Comparison of ENCODE assay signal across 21 cellular contexts in the genomic region with DNA sequence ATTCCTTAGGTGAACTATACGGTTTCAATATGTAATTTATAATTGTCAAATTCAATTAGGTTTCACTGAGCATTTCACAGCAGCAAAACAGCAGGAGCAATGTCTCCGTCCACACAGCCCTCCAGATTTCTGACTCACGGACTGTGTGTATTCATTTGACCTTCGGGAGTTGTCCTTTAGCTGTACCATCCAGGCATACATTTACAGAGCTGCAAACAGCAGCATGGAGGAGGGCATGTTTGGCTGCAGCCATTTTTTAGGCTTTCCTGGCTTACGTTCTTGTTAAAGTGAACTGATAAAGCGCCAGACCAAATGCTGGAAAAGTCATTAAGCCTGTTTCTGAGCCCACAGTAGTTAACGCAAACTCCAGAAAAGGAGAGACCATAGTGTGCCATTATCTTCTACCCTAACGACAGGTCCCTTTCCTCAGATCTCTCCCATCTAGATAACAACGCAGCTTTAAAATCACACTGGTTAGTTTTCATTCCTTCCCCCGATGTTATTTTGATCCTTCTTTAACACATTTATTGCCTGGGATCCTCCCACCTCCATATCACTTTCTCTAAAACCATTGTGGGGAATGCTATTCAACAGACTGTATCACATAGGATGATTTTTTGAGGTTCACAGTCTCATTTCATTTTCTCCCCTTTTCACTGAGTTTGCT. TPM values are rescaled to one million over a fixed set of nuclear protein-coding genes. Genes with fewer than 3 reads are reported as not detected.
DNase-seq lines count a peak whose midpoint lies in the region; ATAC-seq, FAIRE-seq and TF ChIP-seq lines count a peak whose summit lies in the region.
"Had no signal": no experiment of that assay in that cellular context is flagged by ENCODE, and none has a peak within 500 bp of the region (broad histone marks: within the 10 kb centered on the region; RNA-seq: fewer than 3 reads in every experiment).

No MANE protein-coding gene starts in this region.

- dilution Hi-C loops in endothelial cell of umbilical vein (cut with MboI; ENCODE audit: extremely low pct_ligation_motif_present, low sequenced_read_pairs) = no loop called here

- no peak for FAIRE-seq in endothelial cell of umbilical vein (lab: Jason Lieb, UNC)
- FAIRE-seq: HTR-8/SVneo had no signal

- H3K9me3 ChIP-seq in endothelial cell of umbilical vein (replicated peaks; ENCODE audit: control insufficient read depth, insufficient read depth, low read length) = no peaks in the 10 kb centered on the region
- H3K9me3 ChIP-seq: HAP-1 had no signal

- in situ Hi-C loops in astrocyte of the spinal cord (cut with HindIII; ENCODE audit: low sequenced_read_pairs) = no loop called here

- DNase-seq in astrocyte of the spinal cord (ENCODE audit: low read depth, low spot score) (peak; percentile 46), endothelial cell of umbilical vein (ENCODE audit: low read depth, low spot score) (no peak), retina (peak; percentile 33), NCI-H1105 (lab: John Stamatoyannopoulos, UW) (no peak), medulla oblongata (ENCODE audit: extremely low spot score) (no peak), activated T-cell treated with anti-CD3 and anti-CD28 coated beads for 4 hours (no peak)
- DNase-seq: Calu3; CD4-positive, alpha-beta T cell; DMS53; NCI-H1105 treated with DMSO at 0.1 percent for 48 hours; NCI-H1694 treated with DMSO at 0.1 percent for 48 hours; NCI-H2107; NCI-H2227 treated with DMSO at 0.1 percent for 48 hours; NCI-H526 treated with DMSO at 0.1 percent for 48 hours; NK-92 treated with Interleukin-12 subunit alpha and Interleukin-12 subunit beta, amount 100 ng/mL, for 24 hours; SIG-M5 had no signal

- no peaks in the 10 kb centered on the region for H3K9me1 ChIP-seq in endothelial cell of umbilical vein (replicated peaks; ENCODE audit: control insufficient read depth, extremely low read depth, insufficient read depth, low read length)

- H3K4me2 ChIP-seq in endothelial cell of umbilical vein (ENCODE audit: insufficient read depth, low read length) = no peak overlapping the region

- no TSS peak for BruUV-seq in endothelial cell of umbilical vein (replicated peaks; lab: Mats Ljungman, UMichigan)

- H3K36me3 ChIP-seq in endothelial cell of umbilical vein (ENCODE audit: control insufficient read depth in 2 of 2, extremely low read depth in 1 of 2, insufficient read depth in 2 of 2, low read length in 2 of 2) = no peaks in the 10 kb centered on the region
- H3K36me3 ChIP-seq: HAP-1 had no signal

- CTCF ChIA-PET in endothelial cell of umbilical vein (lab: Charles Lee) = interaction anchor here (0.9 to 2.0 kb wide), 2 partner anchors 476 to 821 kb away, joined by 3 to 10 read pairs; no protein-coding TSS in a partner anchor

- H3K4me3 ChIP-seq in astrocyte of the spinal cord (ENCODE audit: low read depth, low read length) (no peak overlapping the region), endothelial cell of umbilical vein (replicated peaks in 1 of 3; ENCODE audit: insufficient read depth in 1 of 3, low read depth in 1 of 3, low read length in 3 of 3) (no peak overlapping the region)
- H3K4me3 ChIP-seq: HAP-1 had no signal

- no peaks in the 10 kb centered on the region for H3K79me2 ChIP-seq in endothelial cell of umbilical vein (ENCODE audit: control insufficient read depth, insufficient read depth, low read length)

- no peak for TF ChIP-seq POLR2A in endothelial cell of umbilical vein (IDR thresholded peaks at IDR 0.05; ENCODE audit: low read depth, low read length)

- H3K9ac ChIP-seq in endothelial cell of umbilical vein (replicated peaks; ENCODE audit: extremely low read depth, insufficient read depth, low read length) = no peak overlapping the region

- H4K20me1 ChIP-seq in endothelial cell of umbilical vein (replicated peaks; ENCODE audit: control insufficient read depth, extremely low read depth, insufficient read depth, low read length) = no peaks in the 10 kb centered on the region

- TF ChIP-seq CTCF in astrocyte of the spinal cord (IDR thresholded peaks at IDR 0.05; ENCODE audit: low read depth, low read length) (no peak), endothelial cell of umbilical vein (IDR thresholded peaks at IDR 0.05; ENCODE audit: extremely low read depth in 1 of 2, insufficient read depth in 1 of 2, low read depth in 1 of 2, low read length in 2 of 2) (no peak)

- no peak for ATAC-seq in GM18511 (IDR thresholded peaks at IDR 0.05; ENCODE audit: unreplicated experiment)

- POLR2A ChIA-PET in endothelial cell of umbilical vein (lab: Charles Lee) = no interaction called here

- H3K27ac ChIP-seq in endothelial cell of umbilical vein (ENCODE audit: insufficient read depth, low read depth, low read length) = no peak overlapping the region
- H3K27ac ChIP-seq: HL-60 had no signal

- intact Hi-C loops in endothelial cell of umbilical vein (cut with micrococcal nuclease) = loop anchor here (5.0 kb wide), 1 partner anchor 59 kb away; no protein-coding TSS in a partner anchor

- peaks cover 21% of the 10 kb centered on the region for H3K4me1 ChIP-seq in endothelial cell of umbilical vein (ENCODE audit: control insufficient read depth, extremely low read depth, insufficient read depth, low read length)
- H3K4me1 ChIP-seq: HAP-1 had no signal

- H3K27me3 ChIP-seq in endothelial cell of umbilical vein (ENCODE audit: control insufficient read depth in 2 of 2, insufficient read depth in 2 of 2, low read length in 2 of 2) = peaks cover 5 to 15% of the 10 kb centered on the region in 2 experiments

- H2AFZ ChIP-seq in endothelial cell of umbilical vein (ENCODE audit: low read depth, low read length) = no peak overlapping the region

TF ChIP-seq in endothelial cell of umbilical vein, 7 proteins besides CTCF, POLR2A, EP300 and RAD21:
- no peak for TF ChIP-seq MYC (IDR thresholded peaks at IDR 0.05; ENCODE audit: low read depth, low read length)
- TF ChIP-seq, protein P1, sequence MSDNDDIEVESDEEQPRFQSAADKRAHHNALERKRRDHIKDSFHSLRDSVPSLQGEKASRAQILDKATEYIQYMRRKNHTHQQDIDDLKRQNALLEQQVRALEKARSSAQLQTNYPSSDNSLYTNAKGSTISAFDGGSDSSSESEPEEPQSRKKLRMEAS (IDR thresholded peaks at IDR 0.05; ENCODE audit: insufficient read depth, insufficient read length) = no peak
- TF ChIP-seq EZH2 (IDR thresholded peaks at IDR 0.05; ENCODE audit: borderline replicate concordance, low read depth, low read length, severe bottlenecking) = peak; percentile 22
- TF ChIP-seq FOS (IDR thresholded peaks at IDR 0.05; ENCODE audit: borderline replicate concordance, insufficient read depth, low read length) = no peak
- no peak for TF ChIP-seq JUN (IDR thresholded peaks at IDR 0.05; ENCODE audit: borderline replicate concordance, insufficient read depth, insufficient read length, low read depth)
- no peak for TF ChIP-seq GATA2 (IDR thresholded peaks at IDR 0.05; ENCODE audit: insufficient read depth, insufficient read length, low read depth, low read length)
- no peak for TF ChIP-seq POLR2AphosphoS5 (IDR thresholded peaks at IDR 0.05; ENCODE audit: insufficient read depth, low read depth, low read length)

RNA-seq across cellular contexts. Expression of gene FOXC1, which starts 18.3 kb away (rescaled TPM):
- 15.9 and 16.4 TPM in 2 replicates for total RNA-seq in endothelial cell of umbilical vein
- 6.4 and 7.2 TPM in 2 replicates for polyA plus RNA-seq in endothelial cell of umbilical vein
- polyA plus RNA-seq in endothelial cell of umbilical vein (2011; cell fraction: cytosol; rRNA removed) = 4.8 and 4.9 TPM in 2 replicates
- 7.4 and 11.8 TPM in 2 replicates for polyA plus RNA-seq in endothelial cell of umbilical vein (2011; cell fraction: nucleus; rRNA removed)
- 3.0 and 4.0 TPM in 2 replicates for polyA plus RNA-seq in endothelial cell of umbilical vein (2012)
- polyA minus RNA-seq in endothelial cell of umbilical vein = 5.5 and 6.8 TPM in 2 replicates
- polyA minus RNA-seq in endothelial cell of umbilical vein (2011; cell fraction: cytosol; rRNA and poly(A)+ RNA removed) = 23.5 TPM
- polyA minus RNA-seq in endothelial cell of umbilical vein (2011; cell fraction: nucleus; rRNA and poly(A)+ RNA removed) = 8.4 and 8.6 TPM in 2 replicates
- total RNA-seq: CD4-positive, alpha-beta T cell; OCI-LY7 had no signal

Comparison
In these comparisons a context has a peak if more than half of its experiments do, and no peak if none do; other contexts are left out.
1. DNase-seq: peak in astrocyte of the spinal cord (single experiment) and retina (single experiment); none in endothelial cell of umbilical vein (single experiment), NCI-H1105 (single experiment), medulla oblongata (single experiment) and activated T-cell treated with anti-CD3 and anti-CD28 coated beads for 4 hours (single experiment).